ENCODE assay signal across 1 cellular context in the genomic region with DNA sequence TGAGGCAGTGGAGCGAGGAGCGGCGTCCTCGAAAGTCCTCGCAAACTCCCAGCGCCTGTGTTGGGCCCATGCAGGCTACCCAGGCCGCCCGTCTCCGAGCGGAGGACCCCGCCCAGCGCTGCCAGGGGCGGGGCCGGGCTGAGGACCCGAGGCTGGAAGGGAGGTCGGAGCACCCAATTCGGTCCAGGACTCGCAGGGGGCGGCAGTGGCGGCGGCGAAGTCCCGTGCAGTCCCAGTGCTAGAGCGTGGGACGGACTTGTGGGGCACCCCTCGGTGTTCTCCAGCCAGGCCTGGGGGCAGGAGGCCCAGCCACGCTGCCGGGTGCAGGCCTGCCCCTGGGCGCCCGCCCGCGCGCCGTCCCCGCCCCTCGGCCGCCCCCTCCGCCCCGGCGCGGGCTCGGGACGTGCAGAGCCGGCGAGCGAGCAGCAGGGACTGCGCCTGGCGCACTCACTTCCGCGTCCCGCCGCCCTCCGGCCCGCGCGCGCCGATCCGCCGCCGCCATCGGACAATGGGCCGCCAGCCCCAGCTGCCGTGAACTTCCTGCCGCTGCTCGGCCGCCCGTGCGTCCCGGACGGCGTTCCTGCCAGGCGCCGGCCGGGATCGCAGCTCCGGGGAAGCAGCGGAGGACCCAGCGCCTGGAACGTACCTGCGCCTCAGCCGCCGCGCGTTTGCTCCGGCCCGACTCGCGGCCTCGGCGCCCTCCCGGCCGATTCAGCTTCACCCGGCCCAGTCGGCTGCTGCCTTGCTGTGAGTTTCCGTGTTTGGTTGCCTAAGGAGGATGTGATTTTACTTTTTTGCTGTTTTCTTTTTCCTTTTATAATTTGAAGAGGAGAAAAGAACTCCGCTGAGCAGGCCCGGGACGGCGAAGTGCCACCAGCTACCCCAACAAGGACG.
TF ChIP-seq lines count a peak whose summit lies in the region.

No MANE protein-coding gene starts in this region.

TF ChIP-seq in HepG2, 621 proteins besides CTCF, POLR2A, EP300 and RAD21 (continued from another document and continues in another):
- TF ChIP-seq, protein P1, sequence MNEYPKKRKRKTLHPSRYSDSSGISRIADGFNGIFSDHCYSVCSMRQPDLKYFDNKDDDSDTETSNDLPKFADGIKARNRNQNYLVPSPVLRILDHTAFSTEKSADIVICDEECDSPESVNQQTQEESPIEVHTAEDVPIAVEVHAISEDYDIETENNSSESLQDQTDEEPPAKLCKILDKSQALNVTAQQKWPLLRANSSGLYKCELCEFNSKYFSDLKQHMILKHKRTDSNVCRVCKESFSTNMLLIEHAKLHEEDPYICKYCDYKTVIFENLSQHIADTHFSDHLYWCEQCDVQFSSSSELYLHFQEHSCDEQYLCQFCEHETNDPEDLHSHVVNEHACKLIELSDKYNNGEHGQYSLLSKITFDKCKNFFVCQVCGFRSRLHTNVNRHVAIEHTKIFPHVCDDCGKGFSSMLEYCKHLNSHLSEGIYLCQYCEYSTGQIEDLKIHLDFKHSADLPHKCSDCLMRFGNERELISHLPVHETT (CRISPR knock-in tag; conservative IDR thresholded peaks at IDR 0.05): peak; percentile 9; the same call in 1 of the 2 replicates
- no peak for TF ChIP-seq SMAD1 (CRISPR knock-in tag; IDR thresholded peaks at IDR 0.05; ENCODE audit: borderline replicate concordance, low read depth)
- TF ChIP-seq TCF7L2 (IDR thresholded peaks at IDR 0.05; ENCODE audit: low read depth, low read length): no peak
- no peak for TF ChIP-seq HMGA1 (CRISPR knock-in tag; conservative IDR thresholded peaks at IDR 0.05)
- no peak for TF ChIP-seq RBM39 (IDR thresholded peaks at IDR 0.05; ENCODE audit: low read depth, low read length, poor library complexity, severe bottlenecking)
- TF ChIP-seq HNRNPH1 (optimal IDR thresholded peaks at IDR 0.05; ENCODE audit: low read depth, low read length): no peak
- TF ChIP-seq RELA (CRISPR knock-in tag; IDR thresholded peaks at IDR 0.05): no peak
- TF ChIP-seq SYNCRIP (IDR thresholded peaks at IDR 0.05; ENCODE audit: insufficient read depth, low read depth, low read length): no peak
- TF ChIP-seq CENPT (CRISPR knock-in tag; IDR thresholded peaks at IDR 0.05; ENCODE audit: low read depth): no peak
- TF ChIP-seq ZNF790 (CRISPR knock-in tag; IDR thresholded peaks at IDR 0.05; ENCODE audit: borderline replicate concordance): peak; percentile 73; the same call in 1 of the 2 replicates
- TF ChIP-seq, protein P2, sequence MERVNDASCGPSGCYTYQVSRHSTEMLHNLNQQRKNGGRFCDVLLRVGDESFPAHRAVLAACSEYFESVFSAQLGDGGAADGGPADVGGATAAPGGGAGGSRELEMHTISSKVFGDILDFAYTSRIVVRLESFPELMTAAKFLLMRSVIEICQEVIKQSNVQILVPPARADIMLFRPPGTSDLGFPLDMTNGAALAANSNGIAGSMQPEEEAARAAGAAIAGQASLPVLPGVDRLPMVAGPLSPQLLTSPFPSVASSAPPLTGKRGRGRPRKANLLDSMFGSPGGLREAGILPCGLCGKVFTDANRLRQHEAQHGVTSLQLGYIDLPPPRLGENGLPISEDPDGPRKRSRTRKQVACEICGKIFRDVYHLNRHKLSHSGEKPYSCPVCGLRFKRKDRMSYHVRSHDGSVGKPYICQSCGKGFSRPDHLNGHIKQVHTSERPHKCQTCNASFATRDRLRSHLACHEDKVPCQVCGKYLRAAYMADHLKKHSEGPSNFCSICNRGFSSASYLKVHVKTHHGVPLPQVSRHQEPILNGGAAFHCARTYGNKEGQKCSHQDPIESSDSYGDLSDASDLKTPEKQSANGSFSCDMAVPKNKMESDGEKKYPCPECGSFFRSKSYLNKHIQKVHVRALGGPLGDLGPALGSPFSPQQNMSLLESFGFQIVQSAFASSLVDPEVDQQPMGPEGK (CRISPR knock-in tag; IDR thresholded peaks at IDR 0.05): no peak; the same call in 1 of the 2 replicates
- TF ChIP-seq, protein P3, sequence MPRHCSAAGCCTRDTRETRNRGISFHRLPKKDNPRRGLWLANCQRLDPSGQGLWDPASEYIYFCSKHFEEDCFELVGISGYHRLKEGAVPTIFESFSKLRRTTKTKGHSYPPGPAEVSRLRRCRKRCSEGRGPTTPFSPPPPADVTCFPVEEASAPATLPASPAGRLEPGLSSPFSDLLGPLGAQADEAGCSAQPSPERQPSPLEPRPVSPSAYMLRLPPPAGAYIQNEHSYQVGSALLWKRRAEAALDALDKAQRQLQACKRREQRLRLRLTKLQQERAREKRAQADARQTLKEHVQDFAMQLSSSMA (CRISPR knock-in tag; IDR thresholded peaks at IDR 0.05): no peak
- TF ChIP-seq PRPF4 (IDR thresholded peaks at IDR 0.05; ENCODE audit: low read depth, low read length, poor library complexity, severe bottlenecking): no peak
- no peak for TF ChIP-seq TBX3 (IDR thresholded peaks at IDR 0.05; ENCODE audit: borderline replicate concordance)
- TF ChIP-seq CHD4 (IDR thresholded peaks at IDR 0.05; ENCODE audit: borderline replicate concordance, low read length): no peak
- TF ChIP-seq, protein P4, sequence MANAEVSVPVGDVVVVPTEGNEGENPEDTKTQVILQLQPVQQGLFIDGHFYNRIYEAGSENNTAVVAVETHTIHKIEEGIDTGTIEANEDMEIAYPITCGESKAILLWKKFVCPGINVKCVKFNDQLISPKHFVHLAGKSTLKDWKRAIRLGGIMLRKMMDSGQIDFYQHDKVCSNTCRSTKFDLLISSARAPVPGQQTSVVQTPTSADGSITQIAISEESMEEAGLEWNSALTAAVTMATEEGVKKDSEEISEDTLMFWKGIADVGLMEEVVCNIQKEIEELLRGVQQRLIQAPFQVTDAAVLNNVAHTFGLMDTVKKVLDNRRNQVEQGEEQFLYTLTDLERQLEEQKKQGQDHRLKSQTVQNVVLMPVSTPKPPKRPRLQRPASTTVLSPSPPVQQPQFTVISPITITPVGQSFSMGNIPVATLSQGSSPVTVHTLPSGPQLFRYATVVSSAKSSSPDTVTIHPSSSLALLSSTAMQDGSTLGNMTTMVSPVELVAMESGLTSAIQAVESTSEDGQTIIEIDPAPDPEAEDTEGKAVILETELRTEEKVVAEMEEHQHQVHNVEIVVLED (CRISPR knock-in tag; IDR thresholded peaks at IDR 0.05; ENCODE audit: borderline replicate concordance): peak; percentile 63
- TF ChIP-seq, protein P5, sequence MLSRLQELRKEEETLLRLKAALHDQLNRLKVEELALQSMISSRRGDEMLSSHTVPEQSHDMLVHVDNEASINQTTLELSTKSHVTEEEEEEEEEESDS (CRISPR knock-in tag; IDR thresholded peaks at IDR 0.05; ENCODE audit: borderline replicate concordance): no peak
- TF ChIP-seq KMT2B (CRISPR knock-in tag; IDR thresholded peaks at IDR 0.05): peak; percentile 40
- TF ChIP-seq ZMAT3 (CRISPR knock-in tag; conservative IDR thresholded peaks at IDR 0.05): no peak
- TF ChIP-seq HOXA5 (CRISPR knock-in tag; IDR thresholded peaks at IDR 0.05): 0 out of 2 replicates have a peak, but pooled peaks have one; percentile 23
- TF ChIP-seq, protein P6, sequence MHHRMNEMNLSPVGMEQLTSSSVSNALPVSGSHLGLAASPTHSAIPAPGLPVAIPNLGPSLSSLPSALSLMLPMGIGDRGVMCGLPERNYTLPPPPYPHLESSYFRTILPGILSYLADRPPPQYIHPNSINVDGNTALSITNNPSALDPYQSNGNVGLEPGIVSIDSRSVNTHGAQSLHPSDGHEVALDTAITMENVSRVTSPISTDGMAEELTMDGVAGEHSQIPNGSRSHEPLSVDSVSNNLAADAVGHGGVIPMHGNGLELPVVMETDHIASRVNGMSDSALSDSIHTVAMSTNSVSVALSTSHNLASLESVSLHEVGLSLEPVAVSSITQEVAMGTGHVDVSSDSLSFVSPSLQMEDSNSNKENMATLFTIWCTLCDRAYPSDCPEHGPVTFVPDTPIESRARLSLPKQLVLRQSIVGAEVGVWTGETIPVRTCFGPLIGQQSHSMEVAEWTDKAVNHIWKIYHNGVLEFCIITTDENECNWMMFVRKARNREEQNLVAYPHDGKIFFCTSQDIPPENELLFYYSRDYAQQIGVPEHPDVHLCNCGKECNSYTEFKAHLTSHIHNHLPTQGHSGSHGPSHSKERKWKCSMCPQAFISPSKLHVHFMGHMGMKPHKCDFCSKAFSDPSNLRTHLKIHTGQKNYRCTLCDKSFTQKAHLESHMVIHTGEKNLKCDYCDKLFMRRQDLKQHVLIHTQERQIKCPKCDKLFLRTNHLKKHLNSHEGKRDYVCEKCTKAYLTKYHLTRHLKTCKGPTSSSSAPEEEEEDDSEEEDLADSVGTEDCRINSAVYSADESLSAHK (CRISPR knock-in tag; IDR thresholded peaks at IDR 0.05; ENCODE audit: borderline replicate concordance): no peak
- TF ChIP-seq FOXC1 (CRISPR knock-in tag; IDR thresholded peaks at IDR 0.05; ENCODE audit: borderline replicate concordance): no peak
- TF ChIP-seq TBL1XR1 (IDR thresholded peaks at IDR 0.05; ENCODE audit: borderline replicate concordance, low read length, partially characterized antibody): no peak
- no peak for TF ChIP-seq SMAD9 (CRISPR knock-in tag; IDR thresholded peaks at IDR 0.05)
- TF ChIP-seq, protein P7, sequence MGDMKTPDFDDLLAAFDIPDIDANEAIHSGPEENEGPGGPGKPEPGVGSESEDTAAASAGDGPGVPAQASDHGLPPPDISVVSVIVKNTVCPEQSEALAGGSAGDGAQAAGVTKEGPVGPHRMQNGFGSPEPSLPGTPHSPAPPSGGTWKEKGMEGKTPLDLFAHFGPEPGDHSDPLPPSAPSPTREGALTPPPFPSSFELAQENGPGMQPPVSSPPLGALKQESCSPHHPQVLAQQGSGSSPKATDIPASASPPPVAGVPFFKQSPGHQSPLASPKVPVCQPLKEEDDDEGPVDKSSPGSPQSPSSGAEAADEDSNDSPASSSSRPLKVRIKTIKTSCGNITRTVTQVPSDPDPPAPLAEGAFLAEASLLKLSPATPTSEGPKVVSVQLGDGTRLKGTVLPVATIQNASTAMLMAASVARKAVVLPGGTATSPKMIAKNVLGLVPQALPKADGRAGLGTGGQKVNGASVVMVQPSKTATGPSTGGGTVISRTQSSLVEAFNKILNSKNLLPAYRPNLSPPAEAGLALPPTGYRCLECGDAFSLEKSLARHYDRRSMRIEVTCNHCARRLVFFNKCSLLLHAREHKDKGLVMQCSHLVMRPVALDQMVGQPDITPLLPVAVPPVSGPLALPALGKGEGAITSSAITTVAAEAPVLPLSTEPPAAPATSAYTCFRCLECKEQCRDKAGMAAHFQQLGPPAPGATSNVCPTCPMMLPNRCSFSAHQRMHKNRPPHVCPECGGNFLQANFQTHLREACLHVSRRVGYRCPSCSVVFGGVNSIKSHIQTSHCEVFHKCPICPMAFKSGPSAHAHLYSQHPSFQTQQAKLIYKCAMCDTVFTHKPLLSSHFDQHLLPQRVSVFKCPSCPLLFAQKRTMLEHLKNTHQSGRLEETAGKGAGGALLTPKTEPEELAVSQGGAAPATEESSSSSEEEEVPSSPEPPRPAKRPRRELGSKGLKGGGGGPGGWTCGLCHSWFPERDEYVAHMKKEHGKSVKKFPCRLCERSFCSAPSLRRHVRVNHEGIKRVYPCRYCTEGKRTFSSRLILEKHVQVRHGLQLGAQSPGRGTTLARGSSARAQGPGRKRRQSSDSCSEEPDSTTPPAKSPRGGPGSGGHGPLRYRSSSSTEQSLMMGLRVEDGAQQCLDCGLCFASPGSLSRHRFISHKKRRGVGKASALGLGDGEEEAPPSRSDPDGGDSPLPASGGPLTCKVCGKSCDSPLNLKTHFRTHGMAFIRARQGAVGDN (CRISPR knock-in tag; IDR thresholded peaks at IDR 0.05): peak; percentile 82
- TF ChIP-seq, protein P8, sequence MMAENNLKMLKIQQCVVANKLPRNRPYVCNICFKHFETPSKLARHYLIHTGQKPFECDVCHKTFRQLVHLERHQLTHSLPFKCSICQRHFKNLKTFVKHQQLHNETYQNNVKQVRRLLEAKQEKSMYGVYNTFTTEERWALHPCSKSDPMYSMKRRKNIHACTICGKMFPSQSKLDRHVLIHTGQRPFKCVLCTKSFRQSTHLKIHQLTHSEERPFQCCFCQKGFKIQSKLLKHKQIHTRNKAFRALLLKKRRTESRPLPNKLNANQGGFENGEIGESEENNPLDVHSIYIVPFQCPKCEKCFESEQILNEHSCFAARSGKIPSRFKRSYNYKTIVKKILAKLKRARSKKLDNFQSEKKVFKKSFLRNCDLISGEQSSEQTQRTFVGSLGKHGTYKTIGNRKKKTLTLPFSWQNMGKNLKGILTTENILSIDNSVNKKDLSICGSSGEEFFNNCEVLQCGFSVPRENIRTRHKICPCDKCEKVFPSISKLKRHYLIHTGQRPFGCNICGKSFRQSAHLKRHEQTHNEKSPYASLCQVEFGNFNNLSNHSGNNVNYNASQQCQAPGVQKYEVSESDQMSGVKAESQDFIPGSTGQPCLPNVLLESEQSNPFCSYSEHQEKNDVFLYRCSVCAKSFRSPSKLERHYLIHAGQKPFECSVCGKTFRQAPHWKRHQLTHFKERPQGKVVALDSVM (CRISPR knock-in tag; IDR thresholded peaks at IDR 0.05): 0 out of 2 replicates have a peak, but pooled peaks have one; percentile 20
- no peak for TF ChIP-seq ELF4 (CRISPR knock-in tag; IDR thresholded peaks at IDR 0.05; ENCODE audit: borderline replicate concordance)
- TF ChIP-seq, protein P9, sequence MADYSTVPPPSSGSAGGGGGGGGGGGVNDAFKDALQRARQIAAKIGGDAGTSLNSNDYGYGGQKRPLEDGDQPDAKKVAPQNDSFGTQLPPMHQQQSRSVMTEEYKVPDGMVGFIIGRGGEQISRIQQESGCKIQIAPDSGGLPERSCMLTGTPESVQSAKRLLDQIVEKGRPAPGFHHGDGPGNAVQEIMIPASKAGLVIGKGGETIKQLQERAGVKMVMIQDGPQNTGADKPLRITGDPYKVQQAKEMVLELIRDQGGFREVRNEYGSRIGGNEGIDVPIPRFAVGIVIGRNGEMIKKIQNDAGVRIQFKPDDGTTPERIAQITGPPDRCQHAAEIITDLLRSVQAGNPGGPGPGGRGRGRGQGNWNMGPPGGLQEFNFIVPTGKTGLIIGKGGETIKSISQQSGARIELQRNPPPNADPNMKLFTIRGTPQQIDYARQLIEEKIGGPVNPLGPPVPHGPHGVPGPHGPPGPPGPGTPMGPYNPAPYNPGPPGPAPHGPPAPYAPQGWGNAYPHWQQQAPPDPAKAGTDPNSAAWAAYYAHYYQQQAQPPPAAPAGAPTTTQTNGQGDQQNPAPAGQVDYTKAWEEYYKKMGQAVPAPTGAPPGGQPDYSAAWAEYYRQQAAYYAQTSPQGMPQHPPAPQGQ (CRISPR knock-in tag; IDR thresholded peaks at IDR 0.05; ENCODE audit: borderline replicate concordance): no peak
- TF ChIP-seq ZNF782 (CRISPR knock-in tag; IDR thresholded peaks at IDR 0.05; ENCODE audit: borderline replicate concordance): no peak
- TF ChIP-seq, protein P10, sequence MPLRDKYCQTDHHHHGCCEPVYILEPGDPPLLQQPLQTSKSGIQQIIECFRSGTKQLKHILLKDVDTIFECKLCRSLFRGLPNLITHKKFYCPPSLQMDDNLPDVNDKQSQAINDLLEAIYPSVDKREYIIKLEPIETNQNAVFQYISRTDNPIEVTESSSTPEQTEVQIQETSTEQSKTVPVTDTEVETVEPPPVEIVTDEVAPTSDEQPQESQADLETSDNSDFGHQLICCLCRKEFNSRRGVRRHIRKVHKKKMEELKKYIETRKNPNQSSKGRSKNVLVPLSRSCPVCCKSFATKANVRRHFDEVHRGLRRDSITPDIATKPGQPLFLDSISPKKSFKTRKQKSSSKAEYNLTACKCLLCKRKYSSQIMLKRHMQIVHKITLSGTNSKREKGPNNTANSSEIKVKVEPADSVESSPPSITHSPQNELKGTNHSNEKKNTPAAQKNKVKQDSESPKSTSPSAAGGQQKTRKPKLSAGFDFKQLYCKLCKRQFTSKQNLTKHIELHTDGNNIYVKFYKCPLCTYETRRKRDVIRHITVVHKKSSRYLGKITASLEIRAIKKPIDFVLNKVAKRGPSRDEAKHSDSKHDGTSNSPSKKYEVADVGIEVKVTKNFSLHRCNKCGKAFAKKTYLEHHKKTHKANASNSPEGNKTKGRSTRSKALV (CRISPR knock-in tag; IDR thresholded peaks at IDR 0.05): no peak
- no peak for TF ChIP-seq CAMTA2 (CRISPR knock-in tag; IDR thresholded peaks at IDR 0.05; ENCODE audit: borderline replicate concordance)
- no peak for TF ChIP-seq MLLT10 (CRISPR knock-in tag; IDR thresholded peaks at IDR 0.05)
- no peak for TF ChIP-seq ZNF747 (CRISPR knock-in tag; IDR thresholded peaks at IDR 0.05; ENCODE audit: borderline replicate concordance)
- no peak for TF ChIP-seq FOXP1 (IDR thresholded peaks at IDR 0.05)
- TF ChIP-seq FOXP1 (CRISPR knock-in tag; IDR thresholded peaks at IDR 0.05): no peak
- no peak for TF ChIP-seq MBD4 (IDR thresholded peaks at IDR 0.05; ENCODE audit: borderline replicate concordance, low read length)
